Comparison of ENCODE assay signal across 1 cellular context in the genomic region with DNA sequence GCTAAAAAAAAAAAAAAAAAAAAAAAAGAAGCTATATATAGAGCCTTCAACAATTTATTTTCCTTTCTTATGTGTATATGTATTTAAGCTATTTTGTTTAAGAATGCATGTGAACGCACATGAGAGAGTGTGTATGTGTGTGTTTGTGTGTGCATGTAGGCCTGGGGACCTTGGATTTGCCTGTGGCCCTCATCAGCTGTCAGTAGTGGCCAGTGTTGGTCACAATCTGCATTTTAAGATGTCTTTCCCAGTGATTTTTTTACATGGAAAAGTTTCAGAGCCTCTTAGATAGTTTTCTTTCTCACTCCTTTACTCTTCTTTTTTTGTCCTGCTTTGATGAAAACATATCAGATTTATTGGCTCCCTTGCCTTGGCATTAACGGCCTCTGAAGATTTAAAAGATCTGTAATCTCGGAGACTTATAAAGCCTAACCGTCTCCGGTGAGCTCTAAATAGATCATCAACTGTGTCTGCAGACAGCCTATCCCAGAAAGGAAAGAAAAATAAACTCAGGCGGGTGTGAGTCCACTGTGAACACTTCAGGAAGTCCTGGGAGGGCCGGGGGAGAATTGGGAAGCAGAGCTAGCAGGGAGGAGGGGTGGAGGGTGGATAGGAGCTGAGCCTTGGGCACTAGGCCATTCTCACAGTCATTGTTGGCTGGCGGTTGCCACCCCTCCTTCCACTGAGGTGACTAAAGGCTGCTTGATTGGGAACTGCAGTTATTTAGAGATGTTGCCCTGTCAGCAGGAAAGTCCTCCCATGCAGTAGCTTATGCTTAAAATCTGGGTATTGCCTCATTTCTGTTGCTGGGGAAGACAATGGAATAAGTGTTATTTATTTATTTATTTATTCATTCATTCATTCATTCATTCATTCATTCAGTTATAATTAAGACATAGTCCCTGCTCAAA.
A peak's percentile ranks its signal among the peaks of the same experiment; 100 is the strongest.
TF ChIP-seq lines count a peak whose summit lies in the region.

No MANE protein-coding gene starts in this region.

TF ChIP-seq in HEK293, 187 proteins besides CTCF, POLR2A, EP300 and RAD21 (continued from another document):
- TF ChIP-seq, protein P1, sequence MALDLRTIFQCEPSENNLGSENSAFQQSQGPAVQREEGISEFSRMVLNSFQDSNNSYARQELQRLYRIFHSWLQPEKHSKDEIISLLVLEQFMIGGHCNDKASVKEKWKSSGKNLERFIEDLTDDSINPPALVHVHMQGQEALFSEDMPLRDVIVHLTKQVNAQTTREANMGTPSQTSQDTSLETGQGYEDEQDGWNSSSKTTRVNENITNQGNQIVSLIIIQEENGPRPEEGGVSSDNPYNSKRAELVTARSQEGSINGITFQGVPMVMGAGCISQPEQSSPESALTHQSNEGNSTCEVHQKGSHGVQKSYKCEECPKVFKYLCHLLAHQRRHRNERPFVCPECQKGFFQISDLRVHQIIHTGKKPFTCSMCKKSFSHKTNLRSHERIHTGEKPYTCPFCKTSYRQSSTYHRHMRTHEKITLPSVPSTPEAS (tag by site-specific recombination; IDR thresholded peaks at IDR 0.05), result no peak
- TF ChIP-seq ZBTB17 (tag by site-specific recombination; IDR thresholded peaks at IDR 0.05), result peak; percentile 76
- TF ChIP-seq ZNF335 (tag by site-specific recombination; conservative IDR thresholded peaks at IDR 0.05), result peak; percentile 87
- peak; percentile 31; the same call in 1 of the 2 replicates for TF ChIP-seq ZXDB (tag by site-specific recombination; IDR thresholded peaks at IDR 0.05)
- TF ChIP-seq ZNF747 (tag by site-specific recombination; IDR thresholded peaks at IDR 0.05), result no peak
- TF ChIP-seq ZNF133 (tag by site-specific recombination; IDR thresholded peaks at IDR 0.05), result no peak
- no peak for TF ChIP-seq GLI2 (tag by site-specific recombination; IDR thresholded peaks at IDR 0.05; ENCODE audit: borderline replicate concordance, low read depth)
- no peak for TF ChIP-seq ZNF394 (tag by site-specific recombination; IDR thresholded peaks at IDR 0.05; ENCODE audit: borderline replicate concordance)
- TF ChIP-seq ZNF112 (tag by site-specific recombination; IDR thresholded peaks at IDR 0.05), result no peak
- TF ChIP-seq ZNF366 (tag by site-specific recombination; conservative IDR thresholded peaks at IDR 0.05), result no peak
- no peak for TF ChIP-seq ZNF23 (tag by site-specific recombination; IDR thresholded peaks at IDR 0.05; ENCODE audit: borderline replicate concordance)
- TF ChIP-seq, protein P2, sequence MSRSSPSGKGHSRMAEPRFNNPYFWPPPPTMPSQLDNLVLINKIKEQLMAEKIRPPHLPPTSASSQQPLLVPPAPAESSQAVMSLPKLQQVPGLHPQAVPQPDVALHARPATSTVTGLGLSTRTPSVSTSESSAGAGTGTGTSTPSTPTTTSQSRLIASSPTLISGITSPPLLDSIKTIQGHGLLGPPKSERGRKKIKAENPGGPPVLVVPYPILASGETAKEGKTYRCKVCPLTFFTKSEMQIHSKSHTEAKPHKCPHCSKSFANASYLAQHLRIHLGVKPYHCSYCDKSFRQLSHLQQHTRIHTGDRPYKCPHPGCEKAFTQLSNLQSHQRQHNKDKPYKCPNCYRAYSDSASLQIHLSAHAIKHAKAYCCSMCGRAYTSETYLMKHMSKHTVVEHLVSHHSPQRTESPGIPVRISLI (tag by site-specific recombination; IDR thresholded peaks at IDR 0.05), result no peak
- TF ChIP-seq ZBTB8A (tag by site-specific recombination; IDR thresholded peaks at IDR 0.05), result no peak
- TF ChIP-seq ZFP3 (tag by site-specific recombination; IDR thresholded peaks at IDR 0.05; ENCODE audit: low read depth), result no peak
